In genomic region chr7:44083796-44084195, GRCh38 we compare ENCODE assay signal across 13 cellular contexts. TPM values are rescaled to one million over a fixed set of nuclear protein-coding genes. Genes with fewer than 3 reads are reported as not detected.
DNase-seq lines count a peak whose midpoint lies in the region; ATAC-seq and TF ChIP-seq lines count a peak whose summit lies in the region.
"Had no signal": no experiment of that assay in that cellular context is flagged by ENCODE, and none has a peak within 500 bp of the region (broad histone marks: within the 10 kb centered on the region; RNA-seq: fewer than 3 reads in every experiment).

No MANE protein-coding gene starts in this region.

- no peaks in the 10 kb centered on the region for H3K27me3 Mint-ChIP-seq in naive thymus-derived CD8-positive, alpha-beta T cell

- peaks cover 0 to 12% (median 5%) of the 10 kb centered on the region in 3 donors for H3K36me3 Mint-ChIP-seq in naive thymus-derived CD8-positive, alpha-beta T cell

- H3K9me3 ChIP-seq in left ventricle myocardium inferior (replicated peaks) = no peaks in the 10 kb centered on the region
- H3K9me3 ChIP-seq in adipocyte (ENCODE audit: control insufficient read depth, low read length) = no peaks in the 10 kb centered on the region
- no peaks in the 10 kb centered on the region for H3K9me3 ChIP-seq in upper lobe of right lung

- TF ChIP-seq CTCF in left ventricle myocardium inferior (IDR thresholded peaks at IDR 0.05; ENCODE audit: borderline replicate concordance) (no peak), upper lobe of right lung (IDR thresholded peaks at IDR 0.05) (no peak)

- H3K36me3 ChIP-seq in left ventricle myocardium inferior (peaks cover 20% of the 10 kb centered on the region), adipocyte (ENCODE audit: control insufficient read depth, insufficient read depth, low read length, severe bottlenecking) (peaks cover 18% of the 10 kb centered on the region), upper lobe of right lung (peaks cover 19% of the 10 kb centered on the region)

- intact Hi-C loops in Right ventricle myocardium inferior (cut with DNase I) (loop anchor here (2.0 kb wide), 1 partner anchor 39 kb away; the partner anchor contains the start of gene POLD2), left ventricle myocardium inferior (cut with micrococcal nuclease) (no loop called here), upper lobe of right lung (cut with DNase I) (no loop called here)

- H3K27me3 ChIP-seq in left ventricle myocardium inferior (ENCODE audit: low read depth) = no peaks in the 10 kb centered on the region
- no peaks in the 10 kb centered on the region for H3K27me3 ChIP-seq in adipocyte (replicated peaks; ENCODE audit: control insufficient read depth, insufficient read depth, low read length)
- H3K27me3 ChIP-seq in upper lobe of right lung = no peaks in the 10 kb centered on the region

- DNase-seq in Right ventricle myocardium inferior (ENCODE audit: missing footprints) (peak; percentile 58), left ventricle myocardium inferior (no peak), adipocyte (ENCODE audit: low read depth) (no peak), upper lobe of right lung (no peak), NCI-H1436 (lab: John Stamatoyannopoulos, UW) (no peak), NCI-H1694 (lab: John Stamatoyannopoulos, UW) (no peak), AG20443 (ENCODE audit: low spot score) (no peak)
- DNase-seq in naive thymus-derived CD8-positive, alpha-beta T cell = no peak
- DNase-seq: AML-193, foreskin melanocyte, left colon, NCI-H2029, T1000 had no signal

- no peak overlapping the region for H3K4me3 ChIP-seq in left ventricle myocardium inferior
- no peak overlapping the region for H3K4me3 ChIP-seq in adipocyte (ENCODE audit: low read length)
- H3K4me3 ChIP-seq in upper lobe of right lung = no peak overlapping the region

- no peak for ATAC-seq in Right ventricle myocardium inferior
- ATAC-seq in naive thymus-derived CD8-positive, alpha-beta T cell = no peak
- no peak for ATAC-seq in upper lobe of right lung
- ATAC-seq: left colon had no signal

- H3K4me3 Mint-ChIP-seq in naive thymus-derived CD8-positive, alpha-beta T cell = peak overlapping the region; percentile 24 to 89 (median 79)

- H3K9ac ChIP-seq in adipocyte (ENCODE audit: low read length) = peak overlapping the region; percentile 89

- H3K27ac Mint-ChIP-seq in naive thymus-derived CD8-positive, alpha-beta T cell = peak overlapping the region in 8 of 10 donors; percentile 31 to 86 (median 66)

- POLR2A ChIA-PET in naive thymus-derived CD8-positive, alpha-beta T cell (lab: Charles Lee) = interaction anchor here (0.6 to 0.9 kb wide), 2 partner anchors 39 to 118 kb away, joined by 3 read pairs; partner anchors contain the start of gene POLD2

- H3K4me1 Mint-ChIP-seq in naive thymus-derived CD8-positive, alpha-beta T cell = peaks cover 8 to 33% (median 19%) of the 10 kb centered on the region in 4 donors

- H3K27ac ChIP-seq in left ventricle myocardium inferior (replicated peaks) = no peak overlapping the region
- peak overlapping the region; percentile 80 for H3K27ac ChIP-seq in upper lobe of right lung

- no peaks in the 10 kb centered on the region for H3K9me3 Mint-ChIP-seq in naive thymus-derived CD8-positive, alpha-beta T cell

- H3K4me1 ChIP-seq in left ventricle myocardium inferior (peaks cover 53% of the 10 kb centered on the region), adipocyte (ENCODE audit: control insufficient read depth, insufficient read depth, low read length) (peaks cover 54% of the 10 kb centered on the region), upper lobe of right lung (peaks cover 27% of the 10 kb centered on the region)

RNA-seq across cellular contexts. Expression of gene POLM, which starts 1.5 kb away (rescaled TPM):
- total RNA-seq in Right ventricle myocardium inferior (16.1 TPM), left ventricle myocardium inferior (12.4 TPM), upper lobe of right lung (26.8 TPM)
- 100 to 1,000 TPM in 1 of 2 experiments, 10 to 100 TPM in 1; 96.4 to 106 TPM for total RNA-seq in naive thymus-derived CD8-positive, alpha-beta T cell
- 10 to 100 TPM; 11.1 to 24.8 (median 15.0) TPM for polyA plus RNA-seq in naive thymus-derived CD8-positive, alpha-beta T cell

RNA-seq across cellular contexts. Expression of gene PGAM2, which starts 18.4 kb away (rescaled TPM):
- total RNA-seq in Right ventricle myocardium inferior = 1,123 TPM
- total RNA-seq in left ventricle myocardium inferior = 671 TPM
- total RNA-seq in naive thymus-derived CD8-positive, alpha-beta T cell = 1 to 10 TPM; 3.3 to 3.9 TPM
- not detected for polyA plus RNA-seq in naive thymus-derived CD8-positive, alpha-beta T cell
- 1.1 TPM for total RNA-seq in upper lobe of right lung

RNA-seq across cellular contexts. Expression of gene AEBP1, which starts 20.3 kb away (rescaled TPM):
- 13.6 TPM for total RNA-seq in Right ventricle myocardium inferior
- 20.5 TPM for total RNA-seq in left ventricle myocardium inferior
- total RNA-seq in naive thymus-derived CD8-positive, alpha-beta T cell = 10 to 100 TPM; 37.1 to 38.5 TPM
- 10 to 100 TPM in 1 of 3 donors, 1 to 10 TPM in 2; 2.4 to 10.4 (median 4.2) TPM for polyA plus RNA-seq in naive thymus-derived CD8-positive, alpha-beta T cell
- 272 TPM for total RNA-seq in upper lobe of right lung

RNA-seq across cellular contexts. Expression of gene DBNL, which starts 39.3 kb away (rescaled TPM):
- 36.0 TPM for total RNA-seq in Right ventricle myocardium inferior
- total RNA-seq in left ventricle myocardium inferior = 33.1 TPM
- 100 to 1,000 TPM; 184 to 192 TPM for total RNA-seq in naive thymus-derived CD8-positive, alpha-beta T cell
- 100 to 1,000 TPM; 180 to 222 (median 218) TPM for polyA plus RNA-seq in naive thymus-derived CD8-positive, alpha-beta T cell
- 93.7 TPM for total RNA-seq in upper lobe of right lung

RNA-seq across cellular contexts. Expression of gene POLD2, which starts 39.6 kb away (rescaled TPM):
- total RNA-seq in Right ventricle myocardium inferior (87.3 TPM), left ventricle myocardium inferior (78.0 TPM), upper lobe of right lung (60.2 TPM)
- total RNA-seq in naive thymus-derived CD8-positive, alpha-beta T cell = 10 to 100 TPM; 70.5 to 72.4 TPM
- 100 to 1,000 TPM in 1 of 3 donors, 10 to 100 TPM in 2; 64.3 to 102 (median 89.4) TPM for polyA plus RNA-seq in naive thymus-derived CD8-positive, alpha-beta T cell

Comparison
In these comparisons a context has a peak if more than half of its experiments do, and no peak if none do; other contexts are left out.
1. RNA of gene PGAM2, which starts 18.4 kb away (total RNA-seq): 1,123 TPM in Right ventricle myocardium inferior (single experiment) and 671 TPM in left ventricle myocardium inferior (single experiment); 3.3 to 3.9 TPM in naive thymus-derived CD8-positive, alpha-beta T cell and 1.1 TPM in upper lobe of right lung (single experiment); every median in the first group is over 100 times any median in the second.